1 cellular context compared by ENCODE assay signal in the genomic region with DNA sequence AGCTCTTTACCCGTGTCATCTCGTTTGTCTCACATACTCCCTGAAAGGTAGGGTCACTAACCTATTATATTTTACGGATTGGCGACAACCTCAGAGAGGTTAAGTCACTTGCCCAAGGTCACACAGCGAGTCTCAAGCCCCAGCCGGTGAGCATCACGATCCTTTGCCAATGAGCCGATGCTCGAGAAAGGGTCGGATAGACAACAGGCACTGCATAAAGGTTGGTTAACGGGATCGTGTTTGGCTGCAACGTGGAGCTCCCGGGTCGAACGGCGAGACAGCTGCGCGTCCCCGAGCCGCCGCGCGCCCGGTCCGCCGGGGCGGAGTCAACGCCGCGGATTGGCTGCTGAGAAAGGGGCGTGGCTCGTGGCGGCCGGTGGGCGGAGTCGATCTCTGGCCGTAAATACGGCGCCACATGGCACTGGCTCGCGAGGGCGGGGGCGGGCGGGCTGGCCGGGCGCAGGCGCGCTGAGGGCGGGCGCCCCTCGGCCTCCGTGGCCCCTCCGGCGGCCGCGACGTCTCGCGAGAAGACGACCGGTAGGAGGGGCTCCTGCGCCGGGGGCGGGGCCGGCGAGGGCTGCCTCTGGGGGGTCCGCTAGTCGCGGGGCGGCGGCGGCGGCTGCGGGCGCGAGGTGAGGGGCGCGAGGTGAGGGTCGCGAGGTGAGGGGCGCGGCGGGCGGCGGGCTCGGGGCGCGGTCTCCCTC.
TF ChIP-seq lines count a peak whose summit lies in the region.

TSS of gene CHST12 (plus strand) at position 598 of the 704 bp plus-strand sequence. CDS start 29,029 bp downstream, outside the sequence.

TF ChIP-seq in H1, 55 proteins besides CTCF, POLR2A, EP300 and RAD21 (continued from another document):
- peak; percentile 48 for TF ChIP-seq KDM4A (IDR thresholded peaks at IDR 0.05; ENCODE audit: low read depth, low read length, severe bottlenecking)
- peak; percentile 84 for TF ChIP-seq RBBP5 (IDR thresholded peaks at IDR 0.05; ENCODE audit: borderline replicate concordance, low read depth, low read length)
- TF ChIP-seq POLR2AphosphoS5 (IDR thresholded peaks at IDR 0.05; ENCODE audit: low read depth, low read length), result peak; percentile 76
- peak in 1 of 2 experiments; percentile 100; a peak in 2 of 4 replicates for TF ChIP-seq HDAC2 (IDR thresholded peaks at IDR 0.05; ENCODE audit: borderline replicate concordance in 1 of 2, low read depth in 2 of 2, low read length in 2 of 2)
- TF ChIP-seq RNF2 (IDR thresholded peaks at IDR 0.05; ENCODE audit: borderline replicate concordance, low read depth, low read length, missing control alignments, poor library complexity, severe bottlenecking), result no peak
- TF ChIP-seq BRCA1 (IDR thresholded peaks at IDR 0.05; ENCODE audit: low read depth, low read length), result peak; percentile 58; the same call in 1 of the 2 replicates
- peak; percentile 89 for TF ChIP-seq MAX (IDR thresholded peaks at IDR 0.05)
- TF ChIP-seq CREB1 (IDR thresholded peaks at IDR 0.05), result peak; percentile 51; the same call in 1 of the 2 replicates
- no peak for TF ChIP-seq HDAC6 (IDR thresholded peaks at IDR 0.05; ENCODE audit: low read depth, low read length)
- TF ChIP-seq RXRA (IDR thresholded peaks at IDR 0.05; ENCODE audit: insufficient read depth, low read depth, low read length), result no peak
- TF ChIP-seq FOSL1 (IDR thresholded peaks at IDR 0.05; ENCODE audit: insufficient read depth, low read depth, low read length), result no peak
- peak; percentile 89 for TF ChIP-seq ASH2L (IDR thresholded peaks at IDR 0.05; ENCODE audit: low read length)
TF ChIP-seq in H1: peak in this region for 16.
